13 cellular contexts compared by ENCODE assay signal in the genomic region with DNA sequence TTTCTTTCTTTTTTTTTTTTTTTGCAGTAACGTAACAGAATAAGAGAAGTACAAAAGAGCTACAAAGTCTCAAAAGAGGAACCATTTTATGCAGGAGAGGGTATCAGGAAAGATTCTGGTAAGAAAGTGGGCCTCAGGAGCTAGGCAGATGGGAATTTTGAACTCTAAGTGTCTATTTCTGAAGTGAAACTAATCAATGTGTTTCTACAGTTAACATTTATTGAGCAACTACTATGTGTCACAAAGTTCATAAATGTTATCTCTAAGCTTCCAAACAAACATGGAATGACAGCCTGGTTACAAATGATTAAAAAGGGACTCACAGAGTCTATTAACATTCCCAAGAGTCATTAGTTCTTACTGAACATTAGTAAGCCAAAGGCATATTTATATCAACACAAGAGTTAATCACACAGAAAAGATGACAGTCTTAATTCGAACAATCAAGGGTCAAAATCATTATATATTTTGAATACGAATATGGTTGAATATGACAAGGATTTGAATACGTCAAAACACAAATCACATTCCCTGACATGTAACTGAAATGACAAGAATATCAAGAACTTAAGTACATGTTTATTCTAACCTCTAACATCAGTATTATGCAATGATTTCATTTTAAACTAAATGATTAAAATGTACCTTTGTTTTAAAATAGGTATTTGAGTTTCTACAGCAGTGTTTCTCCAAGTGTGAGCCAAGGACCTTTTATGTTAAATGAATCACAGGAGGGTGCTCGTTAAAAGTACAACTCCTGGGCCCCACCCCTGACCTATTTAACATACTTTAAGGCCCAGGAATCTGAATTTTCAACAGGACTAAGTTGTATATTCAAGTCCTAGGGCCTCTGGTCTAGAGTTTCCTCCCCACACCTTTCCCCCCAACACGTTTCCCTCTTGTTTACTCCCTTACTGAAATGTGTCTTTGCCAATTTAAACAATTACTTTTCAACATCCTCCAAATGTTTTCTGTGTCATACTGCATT.
DNase-seq lines count a peak whose midpoint lies in the region; ATAC-seq and TF ChIP-seq lines count a peak whose summit lies in the region.
"Had no signal": no experiment of that assay in that cellular context is flagged by ENCODE, and none has a peak within 500 bp of the region (broad histone marks: within the 10 kb centered on the region; RNA-seq: fewer than 3 reads in every experiment).

No MANE protein-coding gene starts in this region.

- DNase-seq in HFFc6, result no peak
- DNase-seq in PC-3, result peak; percentile 41
- DNase-seq in renal cortical epithelial cell (ENCODE audit: low read depth), result peak; percentile 47
- DNase-seq in hippocampal formation (lab: John Stamatoyannopoulos, UW), result no peak
- DNase-seq: body of pancreas, H9, NCI-H1930 had no signal

- CTCF ChIA-PET in PC-3 (lab: Charles Lee), result interaction anchor here (0.6 kb wide), 1 partner anchor 90 kb away, joined by 3 read pairs; a partner anchor contains a TSS

- H3K27me3 ChIP-seq in PC-3 (ENCODE audit: low read length), result no peaks in the 10 kb centered on the region
- H3K27me3 ChIP-seq: body of pancreas had no signal

- H2AFZ ChIP-seq in PC-3 (ENCODE audit: low read length), result no peak overlapping the region

- no TSS peak for BruUV-seq in PC-3 (replicated peaks; lab: Mats Ljungman, UMichigan)

- POLR2A ChIA-PET in PC-3 (lab: Charles Lee; ENCODE audit: unreplicated experiment), result no interaction called here

- H4K20me1 ChIP-seq in PC-3 (ENCODE audit: low read length), result no peaks in the 10 kb centered on the region

- H3K27ac Mint-ChIP-seq in HFFc6, result peak overlapping the region; percentile 34; the same call in 1 of the 2 replicates
- H3K27ac Mint-ChIP-seq in dendritic cell treated with granulocyte-macrophage colony-stimulating factor and Interleukin-4, amounts not matched to agents 40 ng/mL and 50 ng/mL, for 4 days, result peak overlapping the region; percentile 36

- H3K4me2 ChIP-seq in PC-3 (ENCODE audit: low read length), result peak overlapping the region; percentile 5; the same call in 1 of the 2 replicates

- H3K79me2 ChIP-seq in PC-3 (ENCODE audit: low read length), result peaks cover 8% of the 10 kb centered on the region; the same call in 1 of the 2 replicates

- H3K27me3 Mint-ChIP-seq in HFFc6 (ENCODE audit: insufficient read depth), result no peaks in the 10 kb centered on the region
- no peaks in the 10 kb centered on the region for H3K27me3 Mint-ChIP-seq in dendritic cell treated with granulocyte-macrophage colony-stimulating factor and Interleukin-4, amounts not matched to agents 40 ng/mL and 50 ng/mL, for 4 days

- no peak overlapping the region for H3K4me3 Mint-ChIP-seq in HFFc6
- H3K4me3 Mint-ChIP-seq in dendritic cell treated with granulocyte-macrophage colony-stimulating factor and Interleukin-4, amounts not matched to agents 40 ng/mL and 50 ng/mL, for 4 days, result no peak overlapping the region
- H3K4me3 Mint-ChIP-seq: H9 had no signal

- H3K9me3 Mint-ChIP-seq in HFFc6, result no peaks in the 10 kb centered on the region
- no peaks in the 10 kb centered on the region for H3K9me3 Mint-ChIP-seq in dendritic cell treated with granulocyte-macrophage colony-stimulating factor and Interleukin-4, amounts not matched to agents 40 ng/mL and 50 ng/mL, for 4 days
- H3K9me3 Mint-ChIP-seq: H9 had no signal

- H3K36me3 Mint-ChIP-seq in HFFc6 (ENCODE audit: low read depth), result peaks cover 13% of the 10 kb centered on the region
- H3K36me3 Mint-ChIP-seq in dendritic cell treated with granulocyte-macrophage colony-stimulating factor and Interleukin-4, amounts not matched to agents 40 ng/mL and 50 ng/mL, for 4 days (ENCODE audit: low read depth), result peaks cover 24% of the 10 kb centered on the region

- H3F3A ChIP-seq in PC-3 (ENCODE audit: low read length, unreplicated experiment), result no peaks in the 10 kb centered on the region

- H3K4me1 Mint-ChIP-seq in HFFc6 (ENCODE audit: low read depth), result peaks cover 69% of the 10 kb centered on the region
- peaks cover 75% of the 10 kb centered on the region for H3K4me1 Mint-ChIP-seq in dendritic cell treated with granulocyte-macrophage colony-stimulating factor and Interleukin-4, amounts not matched to agents 40 ng/mL and 50 ng/mL, for 4 days (ENCODE audit: low read depth)

- H3K36me3 ChIP-seq in PC-3 (ENCODE audit: low read depth, low read length), result no peaks in the 10 kb centered on the region
- H3K36me3 ChIP-seq: prostate gland, thoracic aorta had no signal

- no peaks in the 10 kb centered on the region for H3K9me2 ChIP-seq in PC-3 (replicated peaks; ENCODE audit: low read length)

- H3K4me1 ChIP-seq in PC-3 (ENCODE audit: insufficient read depth, low read length), result peaks cover 54% of the 10 kb centered on the region

- intact Hi-C loops in PC-3 (cut with micrococcal nuclease), result no loop called here
- intact Hi-C loops in dendritic cell treated with granulocyte-macrophage colony-stimulating factor and Interleukin-4, amounts not matched to agents 40 ng/mL and 50 ng/mL, for 4 days (cut with micrococcal nuclease), result loop anchor here (2.0 to 5.0 kb wide), 3 partner anchors 13 to 53 kb away; no protein-coding TSS in a partner anchor

- no peaks in the 10 kb centered on the region for H3K9me3 ChIP-seq in PC-3 (ENCODE audit: low read length)
- H3K9me3 ChIP-seq: body of pancreas, prostate gland, thoracic aorta had no signal

- H3K9ac ChIP-seq in PC-3 (ENCODE audit: low read length), result no peak overlapping the region

- H3K4me3 ChIP-seq in PC-3 (ENCODE audit: low read length), result no peak overlapping the region
- H3K4me3 ChIP-seq: body of pancreas, prostate gland, thoracic aorta had no signal

- ATAC-seq in PC-3 (no peak), GM18519 (IDR thresholded peaks at IDR 0.05; ENCODE audit: low FRiP score, unreplicated experiment) (no peak), HG02870 (IDR thresholded peaks at IDR 0.05; ENCODE audit: unreplicated experiment) (no peak)
- ATAC-seq: body of pancreas had no signal

- H3K27ac ChIP-seq in PC-3 (ENCODE audit: low read length), result 0 out of 2 replicates have a peak overlapping the region, but pooled peaks have one; percentile 6
- H3K27ac ChIP-seq: body of pancreas, epithelial cell of prostate, prostate gland had no signal

- TF ChIP-seq CTCF in HFFc6 (IDR thresholded peaks at IDR 0.05) (no peak), PC-3 (conservative IDR thresholded peaks at IDR 0.05; ENCODE audit: low read depth, low read length) (no peak)

Comparison
In these comparisons a context has a peak if more than half of its experiments do, and no peak if none do; other contexts are left out.
1. DNase-seq: peak in PC-3 (single experiment) and renal cortical epithelial cell (single experiment); none in HFFc6 (single experiment) and hippocampal formation (0 of 2).